ENCODE assay signal across 8 cellular contexts in the genomic region with DNA sequence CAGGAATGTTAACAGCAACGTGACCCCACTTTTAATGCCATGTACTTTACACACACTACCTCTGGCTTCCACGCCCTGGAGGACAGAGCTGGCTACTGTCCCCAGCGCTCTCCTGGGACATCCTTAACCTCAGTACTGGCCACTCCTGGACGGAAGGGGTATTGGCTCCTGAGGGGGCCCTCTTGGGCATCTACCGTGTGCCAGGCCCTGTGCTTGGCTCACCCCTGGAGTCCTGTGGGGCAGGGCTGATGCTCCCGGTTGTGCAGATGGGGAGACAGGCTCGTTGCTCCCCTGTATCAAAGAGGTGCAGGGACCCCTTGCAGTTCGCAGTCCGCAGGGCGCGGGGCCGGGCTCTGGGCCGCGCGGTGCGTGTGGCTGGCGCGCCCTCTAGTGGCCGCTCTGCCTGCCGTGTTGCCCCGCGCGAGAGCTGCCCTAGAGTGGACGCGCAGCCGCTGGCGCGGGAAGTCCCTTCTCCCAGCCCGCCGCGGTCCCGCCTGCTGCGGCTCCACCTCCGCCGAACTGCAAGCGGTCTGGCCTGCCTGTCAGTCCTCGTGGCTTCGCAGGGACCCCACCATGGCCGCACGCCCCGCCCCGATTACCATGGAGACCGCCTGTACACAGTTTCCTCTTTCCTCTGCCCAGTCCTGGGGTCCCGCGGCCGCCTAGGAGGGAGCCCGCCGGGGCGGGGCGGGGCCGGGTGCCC. TPM values are rescaled to one million over a fixed set of nuclear protein-coding genes. Genes with fewer than 3 reads are reported as not detected.
A peak's percentile ranks its signal among the peaks of the same experiment; 100 is the strongest.
DNase-seq lines count a peak whose midpoint lies in the region; ATAC-seq and TF ChIP-seq lines count a peak whose summit lies in the region.

A gene with protein sequence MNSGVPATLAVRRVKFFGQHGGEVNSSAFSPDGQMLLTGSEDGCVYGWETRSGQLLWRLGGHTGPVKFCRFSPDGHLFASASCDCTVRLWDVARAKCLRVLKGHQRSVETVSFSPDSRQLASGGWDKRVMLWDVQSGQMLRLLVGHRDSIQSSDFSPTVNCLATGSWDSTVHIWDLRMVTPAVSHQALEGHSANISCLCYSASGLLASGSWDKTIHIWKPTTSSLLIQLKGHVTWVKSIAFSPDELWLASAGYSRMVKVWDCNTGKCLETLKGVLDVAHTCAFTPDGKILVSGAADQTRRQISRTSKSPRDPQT (plus strand): TSS at position 632 of the 703 bp plus-strand sequence. CDS start 72 bp downstream, outside the sequence.

- 2 to 4% methylated on average over 11 to 51 of the region's 51 CpGs for WGBS in endodermal cell (ENCODE audit: insufficient coverage in 1 of 2, insufficient read length in 1 of 2), 2 experiments
- 1 to 3% methylated on average over 24 to 50 of the region's 51 CpGs for WGBS in mesodermal cell (ENCODE audit: insufficient coverage in 2 of 2), 2 experiments

- CTCF ChIA-PET in AG04449 (lab: Yijun Ruan, JAX): interaction anchor here (0.6 to 42.1 kb wide), 50 partner anchors 9 to 538 kb away, joined by 3 to 2098 read pairs (median 5); partner anchors contain the start of genes ARPC5L, NR6A1, OLFML2A and RPL35
- CTCF ChIA-PET in activated CD8-positive, alpha-beta memory T cell treated with anti-CD3 and anti-CD28 coated beads, Interleukin-2, amount 10 ng/mL, durations not matched to agents 7 days and 5 days (lab: Charles Lee): interaction anchor here (0.5 to 17.9 kb wide), 51 partner anchors 9 to 523 kb away, joined by 3 to 380 read pairs (median 4); partner anchors contain the start of genes ARPC5L, NR6A1, OLFML2A and RPL35

- no peaks in the 10 kb centered on the region for H3K9me3 Mint-ChIP-seq in activated CD8-positive, alpha-beta memory T cell treated with anti-CD3 and anti-CD28 coated beads, Interleukin-2, amount 10 ng/mL, durations not matched to agents 7 days and 5 days (ENCODE audit: low read depth)
- no peaks in the 10 kb centered on the region for H3K9me3 Mint-ChIP-seq in endodermal cell

- no peak within 1 kb of the TSS for H3K27ac Mint-ChIP-seq in activated CD8-positive, alpha-beta memory T cell treated with anti-CD3 and anti-CD28 coated beads, Interleukin-2, amount 10 ng/mL, durations not matched to agents 7 days and 5 days
- H3K27ac Mint-ChIP-seq in endodermal cell: peak within 1 kb of the TSS; percentile 74

- H3K27ac ChIP-seq in endodermal cell (ENCODE audit: low read depth, low read length) (no peak within 1 kb of the TSS), mesodermal cell (ENCODE audit: low read depth, low read length, severe bottlenecking) (no peak within 1 kb of the TSS)

- DNase-seq in AG04449 (ENCODE audit: low read depth, low spot score) (no peak), NOMO-1 (lab: John Stamatoyannopoulos, UW; ENCODE audit: unreplicated experiment in 2 of 2) (peak; percentile 67 to 79), endodermal cell (peak; percentile 93)
- peak; percentile 86 for DNase-seq in activated CD8-positive, alpha-beta memory T cell treated with anti-CD3 and anti-CD28 coated beads, Interleukin-2, amount 10 ng/mL, durations not matched to agents 7 days and 5 days
- peak; percentile 70 to 81 for DNase-seq in stimulated activated CD8-positive, alpha-beta memory T cell treated with anti-CD3 and anti-CD28 coated beads, Interleukin-15, amount 100 ng/mL, for 48 hours (ENCODE audit: low read depth in 2 of 2)

- peak within 1 kb of the TSS; percentile 60 for H3K4me3 ChIP-seq in AG04449 (ENCODE audit: low read depth, low read length)
- H3K4me3 ChIP-seq in endodermal cell (ENCODE audit: low read length): peak within 1 kb of the TSS; percentile 74
- peak within 1 kb of the TSS; percentile 39 for H3K4me3 ChIP-seq in mesodermal cell (ENCODE audit: extremely low read depth, insufficient read depth, low read length, poor library complexity, severe bottlenecking)

- TF ChIP-seq CTCF in AG04449 (IDR thresholded peaks at IDR 0.05; ENCODE audit: insufficient read depth, low read length, missing control alignments) (peak; percentile 89), endodermal cell (conservative IDR thresholded peaks at IDR 0.05) (peak; percentile 100)

- peak within 1 kb of the TSS; percentile 39 for H3K9ac ChIP-seq in endodermal cell (ENCODE audit: extremely low read depth, low read length, poor library complexity, severe bottlenecking)

- H3K27me3 Mint-ChIP-seq in activated CD8-positive, alpha-beta memory T cell treated with anti-CD3 and anti-CD28 coated beads, Interleukin-2, amount 10 ng/mL, durations not matched to agents 7 days and 5 days: peaks cover 11% of the 10 kb centered on the region
- H3K27me3 Mint-ChIP-seq in endodermal cell (ENCODE audit: insufficient read depth): peaks cover 1% of the 10 kb centered on the region

- no peaks in the 10 kb centered on the region for H3K9me3 ChIP-seq in endodermal cell (ENCODE audit: control insufficient read depth, low read length)
- no peaks in the 10 kb centered on the region for H3K9me3 ChIP-seq in mesodermal cell (ENCODE audit: control insufficient read depth, low read length)

- POLR2A ChIA-PET in AG04449 (lab: Yijun Ruan, JAX): interaction anchor here (1.2 to 1.6 kb wide), 3 partner anchors 9 to 80 kb away, joined by 6 to 12 read pairs (median 7); partner anchors contain the start of gene ARPC5L

- ATAC-seq in GM18868 (IDR thresholded peaks at IDR 0.05; ENCODE audit: unreplicated experiment) (peak; percentile 79), HG03196 (IDR thresholded peaks at IDR 0.05; ENCODE audit: unreplicated experiment) (peak; percentile 58)
- ATAC-seq in activated CD8-positive, alpha-beta memory T cell treated with anti-CD3 and anti-CD28 coated beads, Interleukin-2, amount 10 ng/mL, durations not matched to agents 7 days and 5 days: peak; percentile 93

- no peaks in the 10 kb centered on the region for H3K27me3 ChIP-seq in endodermal cell (ENCODE audit: control insufficient read depth, insufficient read depth, low read length, poor library complexity, severe bottlenecking)

- peaks cover 11% of the 10 kb centered on the region for H3K36me3 ChIP-seq in endodermal cell (ENCODE audit: control insufficient read depth, insufficient read depth, low read length)
- peaks cover 17% of the 10 kb centered on the region for H3K36me3 ChIP-seq in mesodermal cell (ENCODE audit: control insufficient read depth, insufficient read depth, low read length)

- peak within 1 kb of the TSS; percentile 58 for H3K4me3 Mint-ChIP-seq in activated CD8-positive, alpha-beta memory T cell treated with anti-CD3 and anti-CD28 coated beads, Interleukin-2, amount 10 ng/mL, durations not matched to agents 7 days and 5 days
- peak within 1 kb of the TSS; percentile 56 for H3K4me3 Mint-ChIP-seq in endodermal cell

- H3K4me1 ChIP-seq in endodermal cell (ENCODE audit: control insufficient read depth, insufficient read depth, low read length) (no peaks in the 10 kb centered on the region), mesodermal cell (ENCODE audit: control insufficient read depth, insufficient read depth, low read length, poor library complexity, severe bottlenecking) (peaks cover 9% of the 10 kb centered on the region)

- peaks cover 17% of the 10 kb centered on the region for H3K4me1 Mint-ChIP-seq in activated CD8-positive, alpha-beta memory T cell treated with anti-CD3 and anti-CD28 coated beads, Interleukin-2, amount 10 ng/mL, durations not matched to agents 7 days and 5 days
- peaks cover 11% of the 10 kb centered on the region for H3K4me1 Mint-ChIP-seq in endodermal cell

- H3K36me3 Mint-ChIP-seq in activated CD8-positive, alpha-beta memory T cell treated with anti-CD3 and anti-CD28 coated beads, Interleukin-2, amount 10 ng/mL, durations not matched to agents 7 days and 5 days: peaks cover 9% of the 10 kb centered on the region
- H3K36me3 Mint-ChIP-seq in endodermal cell (ENCODE audit: low read depth): peaks cover 9% of the 10 kb centered on the region

RNA-seq across cellular contexts. Expression of the gene that starts here (rescaled TPM):
- not detected for total RNA-seq in activated CD8-positive, alpha-beta memory T cell treated with anti-CD3 and anti-CD28 coated beads, Interleukin-2, amount 10 ng/mL, durations not matched to agents 7 days and 5 days
- not detected for total RNA-seq in endodermal cell
- not detected for polyA plus RNA-seq in endodermal cell (2013, experiment 1 of 2)
- polyA plus RNA-seq in endodermal cell (2013, experiment 2 of 2): not detected
- not detected for polyA plus RNA-seq in mesodermal cell (2013, experiment 1 of 2)
- polyA plus RNA-seq in mesodermal cell (2013, experiment 2 of 2): not detected

Comparison
In these comparisons a context has a peak if more than half of its experiments do, and no peak if none do; other contexts are left out.
1. Peak in DNase-seq and ATAC-seq in activated CD8-positive, alpha-beta memory T cell treated with anti-CD3 and anti-CD28 coated beads, Interleukin-2, amount 10 ng/mL, durations not matched to agents 7 days and 5 days; RNA of the gene not detected or under 1 TPM.
2. Peak in DNase-seq, H3K4me3 ChIP-seq and H3K9ac ChIP-seq in endodermal cell; RNA of the gene not detected or under 1 TPM.